In the genomic region with DNA sequence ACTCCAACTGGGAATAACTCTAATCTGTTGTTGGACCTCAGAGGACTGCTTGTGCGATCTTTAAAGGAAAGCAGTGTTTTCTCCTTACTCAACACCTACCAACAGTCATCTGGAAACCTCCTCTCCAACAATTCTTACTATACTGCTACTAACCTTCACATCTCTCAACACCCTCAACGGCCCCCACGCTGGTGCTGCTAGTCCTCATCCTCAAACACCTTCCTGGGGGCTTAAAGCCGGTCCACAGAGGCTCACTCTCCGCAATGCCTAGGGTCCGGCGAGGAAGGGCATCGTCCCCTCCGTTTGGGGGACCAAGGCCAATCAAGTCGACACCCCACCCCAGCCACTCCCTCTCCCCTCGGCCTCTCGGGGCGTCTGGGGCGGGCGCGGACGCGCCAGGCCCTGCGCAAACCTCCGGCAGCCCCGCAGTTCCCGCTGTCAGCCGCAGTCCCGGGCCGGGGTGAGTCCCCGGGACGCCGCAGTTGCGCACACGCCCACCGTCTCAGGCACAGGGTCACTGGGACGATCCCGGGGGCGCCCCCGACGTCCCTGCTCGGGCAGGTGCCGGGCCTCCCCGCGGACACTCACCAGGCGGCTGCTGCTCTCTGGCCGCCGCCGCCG, we compare ENCODE assay signal across 8 cellular contexts. TPM values are rescaled to one million over a fixed set of nuclear protein-coding genes. Genes with fewer than 3 reads are reported as not detected.
A peak's percentile ranks its signal among the peaks of the same experiment; 100 is the strongest.
DNase-seq lines count a peak whose midpoint lies in the region; ATAC-seq, FAIRE-seq and TF ChIP-seq lines count a peak whose summit lies in the region.

No MANE protein-coding gene starts in this region.

- H3K27me3 ChIP-seq in H1 (replicated peaks in 1 of 4; ENCODE audit: control insufficient read depth in 3 of 4, extremely low read depth in 1 of 4, insufficient read depth in 3 of 4, low read length in 3 of 4) (no peaks in the 10 kb centered on the region), muscle layer of duodenum (ENCODE audit: low read depth, low read length) (no peaks in the 10 kb centered on the region), tibial artery (no peaks in the 10 kb centered on the region)

- no peak for TF ChIP-seq EP300 in H1 (IDR thresholded peaks at IDR 0.05; ENCODE audit: borderline replicate concordance in 1 of 2, low read depth in 2 of 2, low read length in 2 of 2)

- POLR2A ChIA-PET in H1 (lab: Charles Lee; ENCODE audit: partially characterized antibody), result no interaction called here

- no peaks in the 10 kb centered on the region for H3K79me1 ChIP-seq in H1 (ENCODE audit: low read depth, low read length)

- H2BK120ac ChIP-seq in H1 (replicated peaks; ENCODE audit: low read depth, low read length), result no peak overlapping the region

- H3K4me1 ChIP-seq in H1 (replicated peaks in 1 of 4; ENCODE audit: control insufficient read depth in 3 of 4, insufficient read depth in 4 of 4, low read length in 3 of 4) (no peaks in the 10 kb centered on the region), muscle layer of duodenum (ENCODE audit: control insufficient read depth in 1 of 2, insufficient read depth in 2 of 2, low read length in 2 of 2) (peaks cover 0 to 10% of the 10 kb centered on the region in 2 donors), tibial artery (peaks cover 0 to 19% (median 0%) of the 10 kb centered on the region in 4 donors)

- H3K27ac ChIP-seq in C4-2B, result peak overlapping the region; percentile 71
- H3K27ac ChIP-seq in H1 (ENCODE audit: low read depth, low read length), result no peak overlapping the region; the same call in 1 of the 2 replicates
- H3K27ac ChIP-seq in muscle layer of duodenum (ENCODE audit: low read length), result peak overlapping the region; percentile 31
- peak overlapping the region; percentile 86 to 88 for H3K27ac ChIP-seq in tibial artery

- peaks cover 2% of the 10 kb centered on the region; the same call in 1 of the 2 replicates for H3K23me2 ChIP-seq in H1 (ENCODE audit: low read depth, low read length)

- no peak overlapping the region for H4K8ac ChIP-seq in H1 (ENCODE audit: extremely low read depth, insufficient read depth, low read length)

- ATAC-seq in GM19324 (IDR thresholded peaks at IDR 0.05; ENCODE audit: low FRiP score, unreplicated experiment) (peak; percentile 25), HG03354 (IDR thresholded peaks at IDR 0.05; ENCODE audit: poor library complexity, severe bottlenecking, unreplicated experiment) (peak; percentile 38)

- H3K18ac ChIP-seq in H1 (ENCODE audit: extremely low read depth, low read length), result no peak overlapping the region

- H3K56ac ChIP-seq in H1 (replicated peaks; ENCODE audit: insufficient read length, low read depth, low read length), result no peak overlapping the region

- H3K14ac ChIP-seq in H1 (ENCODE audit: insufficient read length), result no peak overlapping the region

- H2BK15ac ChIP-seq in H1 (ENCODE audit: low read length), result no peak overlapping the region

- H2AFZ ChIP-seq in H1 (ENCODE audit: low read length), result no peak overlapping the region

- H4K91ac ChIP-seq in H1 (replicated peaks; ENCODE audit: insufficient read length, low read length), result no peak overlapping the region

- H3K4me3 ChIP-seq in WI38 (ENCODE audit: low read depth, low read length), result peak overlapping the region; percentile 70
- H3K4me3 ChIP-seq in H1 (ENCODE audit: extremely low read depth in 1 of 4, insufficient read depth in 2 of 4, low read depth in 3 of 4, low read length in 4 of 4), result peak overlapping the region; percentile 57 to 90 (median 70)
- H3K4me3 ChIP-seq in muscle layer of duodenum (ENCODE audit: low read depth in 1 of 2, low read length in 2 of 2), result peak overlapping the region; percentile 69 to 74
- H3K4me3 ChIP-seq in tibial artery, result peak overlapping the region; percentile 91 to 92

- TF ChIP-seq POLR2A in H1 (IDR thresholded peaks at IDR 0.05; ENCODE audit: control extremely low read depth in 1 of 2, low read depth in 2 of 2, low read length in 2 of 2), result no peak

- H3K9me3 ChIP-seq in H1 (ENCODE audit: insufficient read depth in 2 of 2, low read depth in 1 of 2, low read length in 1 of 2) (no peaks in the 10 kb centered on the region), muscle layer of duodenum (ENCODE audit: control insufficient read depth in 1 of 2, low read length in 2 of 2) (no peaks in the 10 kb centered on the region), tibial artery (no peaks in the 10 kb centered on the region)

- 9% methylated on average over 4 of the region's 45 CpGs; no CpG with 5 or more reads in 1 of the 2 experiments for WGBS in H1 (ENCODE audit: extremely low coverage in 1 of 2, insufficient coverage in 1 of 2, insufficient read length in 1 of 2, insufficient replicate concordance in 2 of 2, low coverage in 1 of 2, low lambda C conversion rate in 2 of 2, missing lambda C conversion rate in 1 of 2), 2 experiments

- CTCF ChIA-PET in H1 (lab: Charles Lee; ENCODE audit: partially characterized antibody), result interaction anchor here (0.6 to 1.8 kb wide), 2 partner anchors 24 to 210 kb away, joined by 4 to 5 read pairs; no protein-coding TSS in a partner anchor

- no peak overlapping the region for H2AK5ac ChIP-seq in H1 (ENCODE audit: low read depth, low read length)

- H3K4me2 ChIP-seq in H1 (ENCODE audit: insufficient read depth in 1 of 2, low read depth in 2 of 2, low read length in 2 of 2), result peak overlapping the region; percentile 71 to 90

- no peak overlapping the region for H3K23ac ChIP-seq in H1 (ENCODE audit: insufficient read length)

- H3K4ac ChIP-seq in H1 (replicated peaks; ENCODE audit: insufficient read length, low read depth, low read length), result no peak overlapping the region

- intact Hi-C loops in tibial artery (cut with DNase I; ENCODE audit: low total_unique reads), result no loop called here

- H4K5ac ChIP-seq in H1 (ENCODE audit: insufficient read length, low read depth, low read length), result no peak overlapping the region

- no peak overlapping the region for H2BK12ac ChIP-seq in H1 (ENCODE audit: low read depth, low read length)

- H2BK20ac ChIP-seq in H1 (ENCODE audit: low read length), result no peak overlapping the region

- H3K36me3 ChIP-seq in H1 (ENCODE audit: control insufficient read depth in 2 of 4, insufficient read depth in 4 of 4, low read length in 3 of 4) (no peaks in the 10 kb centered on the region), muscle layer of duodenum (ENCODE audit: control insufficient read depth in 1 of 2, insufficient read depth in 2 of 2, low read length in 2 of 2) (no peaks in the 10 kb centered on the region), tibial artery (no peaks in the 10 kb centered on the region)

- no peaks in the 10 kb centered on the region for H4K20me1 ChIP-seq in H1 (replicated peaks in 1 of 2; ENCODE audit: control insufficient read depth in 1 of 2, insufficient read depth in 2 of 2, low read length in 2 of 2)

- DNase-seq in H1 (ENCODE audit: low read depth in 1 of 2, low spot score in 2 of 2) (peak in 1 of 2 experiments; percentile 42), tibial artery (peak in 1 of 2 donors; percentile 22), GM20000 (ENCODE audit: low spot score) (no peak)

- peak overlapping the region; percentile 54 to 84 (median 76) for H3K9ac ChIP-seq in H1 (replicated peaks in 1 of 4; ENCODE audit: extremely low read depth in 1 of 4, low read depth in 3 of 4, low read length in 3 of 4)

- no peak for TF ChIP-seq CTCF in C4-2B (conservative IDR thresholded peaks at IDR 0.05)
- TF ChIP-seq CTCF in WI38 (IDR thresholded peaks at IDR 0.05; ENCODE audit: low read depth, low read length), result no peak
- TF ChIP-seq CTCF in H1 (IDR thresholded peaks at IDR 0.05; ENCODE audit: control extremely low read depth in 1 of 3, insufficient read depth in 1 of 3, low read depth in 1 of 3, low read length in 3 of 3), result no peak
- no peak for TF ChIP-seq CTCF in tibial artery (IDR thresholded peaks at IDR 0.05)
- TF ChIP-seq CTCF in GM20000 (IDR thresholded peaks at IDR 0.05; ENCODE audit: extremely low read depth, missing control alignments), result no peak

- H3K79me2 ChIP-seq in H1 (ENCODE audit: control insufficient read depth in 1 of 2, insufficient read depth in 2 of 2, low read length in 2 of 2), result peaks cover 0 to 45% of the 10 kb centered on the region in 2 experiments; a peak in 2 of 4 replicates

- no peak overlapping the region for H2BK5ac ChIP-seq in H1 (ENCODE audit: low read depth, low read length)

- no peak for FAIRE-seq in H1 (lab: Jason Lieb, UNC)

- no peak for TF ChIP-seq RAD21 in H1 (IDR thresholded peaks at IDR 0.05 in 1 of 2, conservative IDR thresholded peaks at IDR 0.05 in 1 of 2; ENCODE audit: low read depth in 2 of 2, low read length in 2 of 2)

TF ChIP-seq in H1, 55 proteins besides CTCF, POLR2A, EP300 and RAD21 (continues in another document):
- 0 out of 4 replicates have a peak, but pooled peaks of 1 of the 2 experiments have one; percentile 23 for TF ChIP-seq SIN3A (conservative IDR thresholded peaks at IDR 0.05 in 1 of 2, IDR thresholded peaks at IDR 0.05 in 1 of 2; ENCODE audit: low read depth in 1 of 2, low read length in 2 of 2)
- TF ChIP-seq TAF7 (optimal IDR thresholded peaks at IDR 0.05; ENCODE audit: borderline replicate concordance, low read depth, low read length), result no peak
- no peak for TF ChIP-seq HDAC6 (IDR thresholded peaks at IDR 0.05; ENCODE audit: low read depth, low read length)
- TF ChIP-seq NRF1 (IDR thresholded peaks at IDR 0.05; ENCODE audit: low read depth, low read length), result no peak
- TF ChIP-seq KDM4A (IDR thresholded peaks at IDR 0.05; ENCODE audit: low read depth, low read length, severe bottlenecking), result peak; percentile 55
- no peak for TF ChIP-seq TBP (IDR thresholded peaks at IDR 0.05; ENCODE audit: low read depth, low read length)
- no peak for TF ChIP-seq EGR1 (IDR thresholded peaks at IDR 0.05; ENCODE audit: borderline replicate concordance, low read depth, low read length)
- TF ChIP-seq PHF8 (conservative IDR thresholded peaks at IDR 0.05; ENCODE audit: low read depth, low read length), result peak; percentile 49; the same call in 1 of the 2 replicates
- TF ChIP-seq, protein P1, sequence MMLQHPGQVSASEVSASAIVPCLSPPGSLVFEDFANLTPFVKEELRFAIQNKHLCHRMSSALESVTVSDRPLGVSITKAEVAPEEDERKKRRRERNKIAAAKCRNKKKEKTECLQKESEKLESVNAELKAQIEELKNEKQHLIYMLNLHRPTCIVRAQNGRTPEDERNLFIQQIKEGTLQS (IDR thresholded peaks at IDR 0.05; ENCODE audit: insufficient read depth, low read depth, low read length), result no peak
- no peak for TF ChIP-seq RNF2 (IDR thresholded peaks at IDR 0.05; ENCODE audit: borderline replicate concordance, low read depth, low read length, missing control alignments, poor library complexity, severe bottlenecking)

RNA-seq across cellular contexts. Expression of a gene that starts 0.4 kb away (rescaled TPM):
- 12.7 and 12.9 TPM in 2 replicates for total RNA-seq in H1 (2021; fragmentation: NEBNext Ultra II Directional; extraction: Animal tissue kit (Norgen Biotek cat#: 25700))
- 7.8 and 12.7 TPM in 2 replicates for polyA plus RNA-seq in H1 (2011; rRNA removed)
- polyA plus RNA-seq in H1 (2011; cell fraction: cytosol; rRNA removed), result 9.8 TPM
- polyA plus RNA-seq in H1 (2011; cell fraction: nucleus; rRNA removed), result 12.7 TPM
- 5.9 to 11.6 TPM (median 8.1 TPM) in 4 replicates for polyA plus RNA-seq in H1 (2012, experiment 1 of 2)
- 0.58 TPM for polyA plus RNA-seq in H1 (2012, experiment 2 of 2)
- polyA plus RNA-seq in H1 (2013, experiment 1 of 2), result 10.8 TPM
- 10.9 TPM for polyA plus RNA-seq in H1 (2013, experiment 2 of 2)
- 22.3 and 27.7 TPM in 2 replicates for polyA minus RNA-seq in H1 (2011; rRNA and poly(A)+ RNA removed)
- 7.3 TPM for polyA minus RNA-seq in H1 (2011; cell fraction: cytosol; rRNA and poly(A)+ RNA removed)
- 33.7 TPM for polyA minus RNA-seq in H1 (2011; cell fraction: nucleus; rRNA and poly(A)+ RNA removed)
